ENCODE assay signal across 13 cellular contexts in genomic region chr1:89919174-89919573, GRCh38.
"Had no signal": no experiment of that assay in that cellular context is flagged by ENCODE, and none has a peak within 500 bp of the region (broad histone marks: within the 10 kb centered on the region; RNA-seq: fewer than 3 reads in every experiment).

No MANE protein-coding gene starts in this region.

- FAIRE-seq: colon had no signal

- H3K9ac ChIP-seq: neural progenitor cell had no signal

- H3K36me3 ChIP-seq: esophagus muscularis mucosa, vagina had no signal

- H3K9me3 ChIP-seq: esophagus muscularis mucosa, vagina had no signal

- H3K27ac ChIP-seq: esophagus muscularis mucosa, neural progenitor cell, vagina, WERI-Rb-1 had no signal

- H3K27me3 ChIP-seq: esophagus muscularis mucosa, neural progenitor cell, tibial nerve, vagina had no signal

- H2AFZ ChIP-seq: neural progenitor cell had no signal

- H3K4me2 ChIP-seq: neural progenitor cell had no signal

- DNase-seq: activated CD4-positive, alpha-beta memory T cell treated with anti-CD3 and anti-CD28 coated beads for 36 hours; activated CD4-positive, alpha-beta T cell treated with anti-CD3 and anti-CD28 coated beads for 36 hours; activated T-cell treated with anti-CD3 and anti-CD28 coated beads, Interleukin-2, amount 50 U/mL, for 24 hours; hypothalamus; stimulated activated CD4-positive, alpha-beta T cell treated with anti-CD3 and anti-CD28 coated beads, Interleukin-2, amount 100 ng/mL, for 24 hours; WERI-Rb-1 had no signal

- ATAC-seq: activated CD4-positive, alpha-beta T cell treated with anti-CD3 and anti-CD28 coated beads for 36 hours; sciatic nerve; stimulated activated effector memory CD8-positive, alpha-beta T cell treated with anti-CD3 and anti-CD28 coated beads, Interleukin-12 subunit alpha, Interleukin-12 subunit beta, amount 100 ng/mL, for 72 hours had no signal

- H3K4me3 ChIP-seq: esophagus muscularis mucosa, neural progenitor cell, tibial nerve, vagina had no signal
